ENCODE assay signal across 9 cellular contexts in the genomic region with DNA sequence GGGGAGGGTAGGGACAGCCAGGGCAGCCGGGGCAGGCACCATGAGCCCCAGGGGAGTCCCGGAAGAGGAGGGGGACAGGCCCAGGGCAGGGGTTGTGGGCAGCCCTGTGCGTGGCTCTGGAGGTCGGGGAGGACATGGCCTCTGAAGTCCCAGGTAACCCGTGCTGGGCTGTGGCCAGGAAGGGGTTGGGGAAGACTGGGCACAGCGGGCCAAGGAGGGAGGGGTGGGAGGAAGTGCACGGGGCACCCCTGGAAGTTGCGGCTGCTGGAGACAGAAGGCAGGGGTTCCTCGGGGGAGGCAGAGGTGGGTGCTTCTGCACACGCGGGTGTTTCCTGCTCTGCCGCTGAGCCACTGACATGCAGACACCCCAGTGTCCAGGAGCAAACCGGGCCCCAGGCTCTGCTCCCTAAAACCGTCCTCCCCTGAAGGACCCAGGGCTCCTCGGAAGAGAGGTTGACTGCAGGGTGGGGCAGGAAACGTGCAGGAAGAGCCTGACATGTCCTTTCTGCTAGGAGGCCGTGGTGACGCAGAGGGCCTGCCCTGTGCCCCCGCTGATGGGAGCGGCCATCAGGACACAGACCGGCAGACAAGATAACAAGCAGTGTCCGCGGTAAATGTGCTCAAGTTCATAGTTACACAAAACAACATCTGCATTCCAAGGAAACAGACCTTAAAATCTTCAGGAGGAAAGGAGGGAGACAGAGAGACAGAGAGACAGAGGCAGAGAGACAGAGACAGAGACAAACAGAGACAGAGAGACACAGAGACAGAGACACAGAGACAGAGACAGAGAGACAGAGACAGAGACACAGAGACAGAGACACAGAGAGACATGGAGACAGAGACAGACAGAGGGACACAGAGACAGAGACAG. TPM values are rescaled to one million over a fixed set of nuclear protein-coding genes. Genes with fewer than 3 reads are reported as not detected.
DNase-seq lines count a peak whose midpoint lies in the region; ATAC-seq and TF ChIP-seq lines count a peak whose summit lies in the region.
"Had no signal": no experiment of that assay in that cellular context is flagged by ENCODE, and none has a peak within 500 bp of the region (broad histone marks: within the 10 kb centered on the region; RNA-seq: fewer than 3 reads in every experiment).

No MANE protein-coding gene starts in this region.

- TF ChIP-seq CTCF in esophagus muscularis mucosa (IDR thresholded peaks at IDR 0.05) = no peak
- TF ChIP-seq CTCF in progenitor cell of endocrine pancreas (IDR thresholded peaks at IDR 0.05; ENCODE audit: unreplicated experiment) = no peak

- H3K4me1 Mint-ChIP-seq in progenitor cell of endocrine pancreas (ENCODE audit: low read depth) = peaks cover 4% of the 10 kb centered on the region

- TF ChIP-seq EP300 in esophagus muscularis mucosa (IDR thresholded peaks at IDR 0.05) = no peak

- H3K36me3 ChIP-seq in esophagus muscularis mucosa = no peaks in the 10 kb centered on the region

- H3K9me3 Mint-ChIP-seq in progenitor cell of endocrine pancreas (ENCODE audit: low read depth) = no peaks in the 10 kb centered on the region

- H3K9me3 ChIP-seq in esophagus muscularis mucosa = no peaks in the 10 kb centered on the region

- intact Hi-C loops in esophagus muscularis mucosa (cut with DNase I) = loop anchor here (5.0 kb wide), 1 partner anchor 38 kb away; no protein-coding TSS in a partner anchor

- H3K4me1 ChIP-seq in esophagus muscularis mucosa = peaks cover 13 to 26% (median 22%) of the 10 kb centered on the region in 4 donors

- no peak overlapping the region for H3K4me3 ChIP-seq in esophagus muscularis mucosa
- H3K4me3 ChIP-seq: SK-N-MC had no signal

- no peak for ATAC-seq in GM21825 (IDR thresholded peaks at IDR 0.05; ENCODE audit: unreplicated experiment)
- no peak for ATAC-seq in HG03469 (IDR thresholded peaks at IDR 0.05; ENCODE audit: unreplicated experiment)

- peak; percentile 59 for DNase-seq in GDM1 (lab: John Stamatoyannopoulos, UW)
- DNase-seq in activated CD4-positive, alpha-beta T cell treated with anti-CD3 and anti-CD28 coated beads, Interleukin-2, amount 50 U/mL, for 48 hours = peak; percentile 50 to 63
- no peak for DNase-seq in esophagus muscularis mucosa (ENCODE audit: extremely low spot score)
- DNase-seq in progenitor cell of endocrine pancreas (ENCODE audit: low spot score, unreplicated experiment) = no peak
- no peak for DNase-seq in NCI-H2171 treated with DMSO at 0.1 percent for 48 hours (lab: John Stamatoyannopoulos, UW)
- DNase-seq in NCI-H2029 treated with DMSO at 0.1 percent for 48 hours (lab: John Stamatoyannopoulos, UW) = no peak

- TF ChIP-seq POLR2A in esophagus muscularis mucosa (IDR thresholded peaks at IDR 0.05; ENCODE audit: low read depth) = no peak

- peak overlapping the region; percentile 2 to 53 (median 23) for H3K27ac ChIP-seq in esophagus muscularis mucosa (replicated peaks in 1 of 4)
- H3K27ac ChIP-seq: SK-N-MC had no signal

- H3K27me3 ChIP-seq in esophagus muscularis mucosa = no peaks in the 10 kb centered on the region

- 68% methylated on average over 17 of the region's 23 CpGs for WGBS in esophagus muscularis mucosa

- peaks cover 29% of the 10 kb centered on the region for H3K27me3 Mint-ChIP-seq in progenitor cell of endocrine pancreas

- H3K4me3 Mint-ChIP-seq in progenitor cell of endocrine pancreas (ENCODE audit: low read depth) = no peak overlapping the region

- no peaks in the 10 kb centered on the region for H3K36me3 Mint-ChIP-seq in progenitor cell of endocrine pancreas (ENCODE audit: insufficient read depth)

- H3K27ac Mint-ChIP-seq in progenitor cell of endocrine pancreas = peak overlapping the region; percentile 63

RNA-seq across cellular contexts. Expression of a gene that starts 5.7 kb away (rescaled TPM):
- total RNA-seq in esophagus muscularis mucosa = 1 to 10 TPM in 1 of 4 donors, not detected in 3; 4.2 TPM
- 0.55 and 0.69 TPM in 2 replicates for total RNA-seq in progenitor cell of endocrine pancreas

RNA-seq across cellular contexts. Expression of a gene that starts 8.4 kb away (rescaled TPM):
- 10 to 100 TPM; 10.3 to 36.5 (median 35.4) TPM for total RNA-seq in esophagus muscularis mucosa
- total RNA-seq in progenitor cell of endocrine pancreas = not detected in 2 replicates

RNA-seq across cellular contexts. Expression of a gene that starts 9.7 kb away (rescaled TPM):
- total RNA-seq in esophagus muscularis mucosa (not detected), progenitor cell of endocrine pancreas (0.69 and 1.5 TPM in 2 replicates)

RNA-seq across cellular contexts. Expression of a gene that starts 47.2 kb away (rescaled TPM):
- total RNA-seq in esophagus muscularis mucosa = not detected
- total RNA-seq in progenitor cell of endocrine pancreas = not detected in 2 replicates

Comparison
In these comparisons a context has a peak if more than half of its experiments do, and no peak if none do; other contexts are left out.
1. DNase-seq: peak in GDM1 (single experiment) and activated CD4-positive, alpha-beta T cell treated with anti-CD3 and anti-CD28 coated beads, Interleukin-2, amount 50 U/mL, for 48 hours (2 of 2); none in esophagus muscularis mucosa (single experiment), progenitor cell of endocrine pancreas (single experiment), NCI-H2171 treated with DMSO at 0.1 percent for 48 hours (single experiment) and NCI-H2029 treated with DMSO at 0.1 percent for 48 hours (single experiment).